1 cellular context compared by ENCODE assay signal in the genomic region with DNA sequence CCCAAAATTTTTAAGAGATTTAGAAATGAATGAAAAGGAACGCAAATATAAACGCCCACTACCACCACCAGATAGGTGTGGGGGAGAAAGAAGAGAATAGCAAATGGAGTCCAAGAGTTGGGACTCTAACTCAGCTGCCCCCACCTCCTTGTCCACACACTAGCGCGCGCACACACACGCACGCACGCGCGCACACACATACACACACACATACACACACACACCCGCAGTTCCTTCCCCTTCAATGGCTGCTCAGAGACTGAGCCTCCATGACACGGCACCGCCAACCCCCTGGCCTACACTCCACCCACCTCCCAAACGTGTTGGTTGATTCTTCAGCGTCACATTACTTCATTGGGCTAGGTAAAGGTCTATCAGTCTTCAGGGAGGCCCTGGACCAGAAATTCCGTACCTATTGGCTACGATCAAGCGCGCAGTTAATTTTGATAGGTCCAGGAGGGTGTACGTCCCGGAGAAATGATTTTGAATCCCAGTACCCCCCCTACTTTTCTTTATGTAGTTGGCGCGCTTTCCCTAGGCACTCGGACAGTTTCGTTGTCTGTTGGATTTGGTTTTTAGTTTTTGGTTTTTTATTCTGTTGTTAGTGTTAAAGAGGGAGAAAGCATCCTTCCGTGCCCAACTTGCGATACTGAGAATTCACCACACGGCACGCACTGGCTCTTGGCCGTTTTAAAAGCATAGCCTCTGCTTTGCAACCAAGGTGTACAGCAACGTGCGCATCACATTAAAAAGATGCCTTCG.
A peak's percentile ranks its signal among the peaks of the same experiment; 100 is the strongest.
TF ChIP-seq lines count a peak whose summit lies in the region.

Gene ANP32E (minus strand): TSS at position 261 of the 762 bp plus-strand sequence. CDS start 326 bp downstream, outside the sequence.

TF ChIP-seq in K562, 482 proteins besides CTCF, POLR2A, EP300 and RAD21 (continued from another document and continues in another):
- no peak for TF ChIP-seq TSHZ1 (CRISPR knock-in tag; IDR thresholded peaks at IDR 0.05)
- no peak for TF ChIP-seq PTBP1 (IDR thresholded peaks at IDR 0.05; ENCODE audit: low read depth, low read length)
- TF ChIP-seq TAF15 (IDR thresholded peaks at IDR 0.05; ENCODE audit: low read depth, low read length), result no peak
- TF ChIP-seq, protein P1, sequence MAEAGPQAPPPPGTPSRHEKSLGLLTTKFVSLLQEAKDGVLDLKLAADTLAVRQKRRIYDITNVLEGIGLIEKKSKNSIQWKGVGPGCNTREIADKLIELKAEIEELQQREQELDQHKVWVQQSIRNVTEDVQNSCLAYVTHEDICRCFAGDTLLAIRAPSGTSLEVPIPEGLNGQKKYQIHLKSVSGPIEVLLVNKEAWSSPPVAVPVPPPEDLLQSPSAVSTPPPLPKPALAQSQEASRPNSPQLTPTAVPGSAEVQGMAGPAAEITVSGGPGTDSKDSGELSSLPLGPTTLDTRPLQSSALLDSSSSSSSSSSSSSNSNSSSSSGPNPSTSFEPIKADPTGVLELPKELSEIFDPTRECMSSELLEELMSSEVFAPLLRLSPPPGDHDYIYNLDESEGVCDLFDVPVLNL (CRISPR knock-in tag; IDR thresholded peaks at IDR 0.05; ENCODE audit: low read depth), result peak; percentile 82; the same call in 1 of the 2 replicates
- no peak for TF ChIP-seq ZKSCAN3 (CRISPR knock-in tag; IDR thresholded peaks at IDR 0.05)
- no peak for TF ChIP-seq EZH2 (IDR thresholded peaks at IDR 0.05; ENCODE audit: borderline replicate concordance, low read depth, low read length)
- peak; percentile 56 for TF ChIP-seq JUND (IDR thresholded peaks at IDR 0.05; ENCODE audit: borderline replicate concordance, low read depth, low read length)
- peak; percentile 56; the same call in 2 of the 3 replicates for TF ChIP-seq JUND (tag; IDR thresholded peaks at IDR 0.05; ENCODE audit: borderline replicate concordance, low read depth, low read length)
- TF ChIP-seq KLF6 (CRISPR knock-in tag; IDR thresholded peaks at IDR 0.05; ENCODE audit: borderline replicate concordance), result 0 out of 2 replicates have a peak, but pooled peaks have one; percentile 15
- no peak for TF ChIP-seq HMG20A (CRISPR knock-in tag; conservative IDR thresholded peaks at IDR 0.05)
- TF ChIP-seq POLR3A (IDR thresholded peaks at IDR 0.05; ENCODE audit: borderline replicate concordance, extremely low read depth, insufficient read depth, insufficient read length), result no peak
- TF ChIP-seq TRIM24 (IDR thresholded peaks at IDR 0.05), result peak in 1 of 2 experiments; percentile 61; a peak in 2 of 4 replicates
- no peak for TF ChIP-seq ZC3H11A (IDR thresholded peaks at IDR 0.05; ENCODE audit: low read depth, low read length)
- no peak for TF ChIP-seq ZNF311 (CRISPR knock-in tag; IDR thresholded peaks at IDR 0.05)
- TF ChIP-seq ATF1 (CRISPR knock-in tag; IDR thresholded peaks at IDR 0.05), result no peak
- peak; percentile 98 for TF ChIP-seq ATF1 (tag; IDR thresholded peaks at IDR 0.05)
- no peak for TF ChIP-seq ZNF41 (CRISPR knock-in tag; conservative IDR thresholded peaks at IDR 0.05)
- TF ChIP-seq E2F5 (CRISPR knock-in tag; IDR thresholded peaks at IDR 0.05), result peak; percentile 90; the same call in 1 of the 2 replicates
- no peak; the same call in 1 of the 2 replicates for TF ChIP-seq RHOXF2B (CRISPR knock-in tag; conservative IDR thresholded peaks at IDR 0.05)
- TF ChIP-seq HNRNPLL (IDR thresholded peaks at IDR 0.05; ENCODE audit: low read depth, low read length, poor library complexity, severe bottlenecking), result peak; percentile 36
- TF ChIP-seq, protein P2, sequence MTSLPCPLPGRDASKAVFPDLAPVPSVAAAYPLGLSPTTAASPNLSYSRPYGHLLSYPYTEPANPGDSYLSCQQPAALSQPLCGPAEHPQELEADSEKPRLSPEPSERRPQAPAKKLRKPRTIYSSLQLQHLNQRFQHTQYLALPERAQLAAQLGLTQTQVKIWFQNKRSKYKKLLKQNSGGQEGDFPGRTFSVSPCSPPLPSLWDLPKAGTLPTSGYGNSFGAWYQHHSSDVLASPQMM (CRISPR knock-in tag; IDR thresholded peaks at IDR 0.05), result no peak
- no peak for TF ChIP-seq RBM17 (IDR thresholded peaks at IDR 0.05; ENCODE audit: borderline replicate concordance, low read depth, low read length)
- TF ChIP-seq, protein P3, sequence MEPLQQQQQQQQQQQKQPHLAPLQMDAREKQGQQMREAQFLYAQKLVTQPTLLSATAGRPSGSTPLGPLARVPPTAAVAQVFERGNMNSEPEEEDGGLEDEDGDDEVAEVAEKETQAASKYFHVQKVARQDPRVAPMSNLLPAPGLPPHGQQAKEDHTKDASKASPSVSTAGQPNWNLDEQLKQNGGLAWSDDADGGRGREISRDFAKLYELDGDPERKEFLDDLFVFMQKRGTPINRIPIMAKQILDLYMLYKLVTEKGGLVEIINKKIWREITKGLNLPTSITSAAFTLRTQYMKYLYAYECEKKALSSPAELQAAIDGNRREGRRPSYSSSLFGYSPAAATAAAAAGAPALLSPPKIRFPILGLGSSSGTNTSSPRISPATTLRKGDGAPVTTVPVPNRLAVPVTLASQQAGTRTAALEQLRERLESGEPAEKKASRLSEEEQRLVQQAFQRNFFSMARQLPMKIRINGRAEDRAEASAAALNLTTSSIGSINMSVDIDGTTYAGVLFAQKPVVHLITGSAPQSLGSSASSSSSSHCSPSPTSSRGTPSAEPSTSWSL (CRISPR knock-in tag; IDR thresholded peaks at IDR 0.05; ENCODE audit: borderline replicate concordance), result no peak
- TF ChIP-seq TSC22D4 (tag; IDR thresholded peaks at IDR 0.05), result no peak
- TF ChIP-seq RBFOX2 (IDR thresholded peaks at IDR 0.05; ENCODE audit: low read depth, low read length), result peak; percentile 82
- no peak for TF ChIP-seq CEBPG (CRISPR knock-in tag; IDR thresholded peaks at IDR 0.05)
- TF ChIP-seq CEBPG (tag; conservative IDR thresholded peaks at IDR 0.05 in 1 of 2, IDR thresholded peaks at IDR 0.05 in 1 of 2), result no peak
- peak; percentile 81; the same call in 1 of the 2 replicates for TF ChIP-seq RB1 (IDR thresholded peaks at IDR 0.05; ENCODE audit: low read depth)
- TF ChIP-seq MEIS2 (IDR thresholded peaks at IDR 0.05; ENCODE audit: partially characterized antibody), result peak; percentile 12
- TF ChIP-seq ZNF75A (CRISPR knock-in tag; IDR thresholded peaks at IDR 0.05), result no peak
- TF ChIP-seq ZNF668 (CRISPR knock-in tag; IDR thresholded peaks at IDR 0.05), result no peak
- TF ChIP-seq ARID3A (IDR thresholded peaks at IDR 0.05; ENCODE audit: borderline replicate concordance, low read depth, low read length), result peak; percentile 68; the same call in 1 of the 2 replicates
- no peak for TF ChIP-seq IFI16 (CRISPR knock-in tag; IDR thresholded peaks at IDR 0.05)
- peak; percentile 98 for TF ChIP-seq BRD9 (IDR thresholded peaks at IDR 0.05; ENCODE audit: low read depth, partially characterized antibody)
- peak; percentile 77; the same call in 1 of the 2 replicates for TF ChIP-seq GTF2F1 (IDR thresholded peaks at IDR 0.05; ENCODE audit: low read depth, low read length)
- no peak for TF ChIP-seq HNRNPK (IDR thresholded peaks at IDR 0.05; ENCODE audit: low read depth, low read length, poor library complexity, severe bottlenecking)
- TF ChIP-seq, protein P4, sequence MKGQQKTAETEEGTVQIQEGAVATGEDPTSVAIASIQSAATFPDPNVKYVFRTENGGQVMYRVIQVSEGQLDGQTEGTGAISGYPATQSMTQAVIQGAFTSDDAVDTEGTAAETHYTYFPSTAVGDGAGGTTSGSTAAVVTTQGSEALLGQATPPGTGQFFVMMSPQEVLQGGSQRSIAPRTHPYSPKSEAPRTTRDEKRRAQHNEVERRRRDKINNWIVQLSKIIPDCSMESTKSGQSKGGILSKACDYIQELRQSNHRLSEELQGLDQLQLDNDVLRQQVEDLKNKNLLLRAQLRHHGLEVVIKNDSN (CRISPR knock-in tag; IDR thresholded peaks at IDR 0.05), result no peak
- TF ChIP-seq TEAD2 (tag; IDR thresholded peaks at IDR 0.05), result no peak
- TF ChIP-seq CBX3 (IDR thresholded peaks at IDR 0.05; ENCODE audit: borderline replicate concordance in 1 of 2, low read length in 2 of 2), result peak in 1 of 2 experiments; percentile 49; a peak in 2 of 3 replicates
- peak; percentile 79; the same call in 1 of the 2 replicates for TF ChIP-seq TRIM25 (IDR thresholded peaks at IDR 0.05; ENCODE audit: borderline replicate concordance)
- TF ChIP-seq, protein P5, sequence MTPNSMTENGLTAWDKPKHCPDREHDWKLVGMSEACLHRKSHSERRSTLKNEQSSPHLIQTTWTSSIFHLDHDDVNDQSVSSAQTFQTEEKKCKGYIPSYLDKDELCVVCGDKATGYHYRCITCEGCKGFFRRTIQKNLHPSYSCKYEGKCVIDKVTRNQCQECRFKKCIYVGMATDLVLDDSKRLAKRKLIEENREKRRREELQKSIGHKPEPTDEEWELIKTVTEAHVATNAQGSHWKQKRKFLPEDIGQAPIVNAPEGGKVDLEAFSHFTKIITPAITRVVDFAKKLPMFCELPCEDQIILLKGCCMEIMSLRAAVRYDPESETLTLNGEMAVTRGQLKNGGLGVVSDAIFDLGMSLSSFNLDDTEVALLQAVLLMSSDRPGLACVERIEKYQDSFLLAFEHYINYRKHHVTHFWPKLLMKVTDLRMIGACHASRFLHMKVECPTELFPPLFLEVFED (CRISPR knock-in tag; conservative IDR thresholded peaks at IDR 0.05), result peak; percentile 77
- TF ChIP-seq, protein P6, sequence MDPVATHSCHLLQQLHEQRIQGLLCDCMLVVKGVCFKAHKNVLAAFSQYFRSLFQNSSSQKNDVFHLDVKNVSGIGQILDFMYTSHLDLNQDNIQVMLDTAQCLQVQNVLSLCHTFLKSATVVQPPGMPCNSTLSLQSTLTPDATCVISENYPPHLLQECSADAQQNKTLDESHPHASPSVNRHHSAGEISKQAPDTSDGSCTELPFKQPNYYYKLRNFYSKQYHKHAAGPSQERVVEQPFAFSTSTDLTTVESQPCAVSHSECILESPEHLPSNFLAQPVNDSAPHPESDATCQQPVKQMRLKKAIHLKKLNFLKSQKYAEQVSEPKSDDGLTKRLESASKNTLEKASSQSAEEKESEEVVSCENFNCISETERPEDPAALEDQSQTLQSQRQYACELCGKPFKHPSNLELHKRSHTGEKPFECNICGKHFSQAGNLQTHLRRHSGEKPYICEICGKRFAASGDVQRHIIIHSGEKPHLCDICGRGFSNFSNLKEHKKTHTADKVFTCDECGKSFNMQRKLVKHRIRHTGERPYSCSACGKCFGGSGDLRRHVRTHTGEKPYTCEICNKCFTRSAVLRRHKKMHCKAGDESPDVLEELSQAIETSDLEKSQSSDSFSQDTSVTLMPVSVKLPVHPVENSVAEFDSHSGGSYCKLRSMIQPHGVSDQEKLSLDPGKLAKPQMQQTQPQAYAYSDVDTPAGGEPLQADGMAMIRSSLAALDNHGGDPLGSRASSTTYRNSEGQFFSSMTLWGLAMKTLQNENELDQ (CRISPR knock-in tag; IDR thresholded peaks at IDR 0.05; ENCODE audit: borderline replicate concordance), result 0 out of 2 replicates have a peak, but pooled peaks have one; percentile 64
- TF ChIP-seq ZBTB8A (IDR thresholded peaks at IDR 0.05; ENCODE audit: partially characterized antibody), result no peak
